Comparison of ENCODE assay signal across 12 cellular contexts in genomic region chr14:52270059-52270458, GRCh38. TPM values are rescaled to one million over a fixed set of nuclear protein-coding genes. Genes with fewer than 3 reads are reported as not detected.
A peak's percentile ranks its signal among the peaks of the same experiment; 100 is the strongest.
DNase-seq lines count a peak whose midpoint lies in the region; ATAC-seq and TF ChIP-seq lines count a peak whose summit lies in the region.
"Not testable (repeated sequence)": the region's sequence is repeated elsewhere in the genome, so short reads cannot be mapped to it uniquely, and the experiment has no call there.
"Had no signal": no experiment of that assay in that cellular context is flagged by ENCODE, and none has a peak within 500 bp of the region (broad histone marks: within the 10 kb centered on the region; RNA-seq: fewer than 3 reads in every experiment).

No MANE protein-coding gene starts in this region.

- TF ChIP-seq EP300 in transverse colon (IDR thresholded peaks at IDR 0.05; ENCODE audit: low read depth), result not testable (repeated sequence)

- WGBS in transverse colon (ENCODE audit: low coverage in 1 of 2), 2 donors, result 46% methylated on average over 10 of the region's 10 CpGs; no CpG with 5 or more reads in 1 of the 2 donors

- in situ Hi-C loops in transverse colon (cut with MboI; ENCODE audit: low pct_ligation_motif_present in 1 of 4, low pct_unique_long_range_greater_than_20kb in 1 of 4, low sequenced_read_pairs in 3 of 4), result loop anchor here in 3 of 4 donors (10.0 to 25.0 kb wide), 3 partner anchors 258 to 285 kb away; partner anchors contain the start of gene RTRAF (in 2 of the 3)

- H3K27ac Mint-ChIP-seq in CD8-positive, alpha-beta memory T cell, result peak overlapping the region in 7 of 8 donors; percentile 29 to 94 (median 91)
- H3K27ac Mint-ChIP-seq in activated T-cell treated with anti-CD3 and anti-CD28 coated beads, Interleukin-2, amount 50 U/mL, for 24 hours, result not testable (repeated sequence)

- POLR2A ChIA-PET in CD8-positive, alpha-beta memory T cell (lab: Charles Lee), result interaction anchor here (0.8 to 1.3 kb wide), 2 partner anchors 20 to 93 kb away, joined by 4 to 7 read pairs; no protein-coding TSS in a partner anchor

- not testable (repeated sequence) for H3K27me3 Mint-ChIP-seq in CD8-positive, alpha-beta memory T cell
- H3K27me3 Mint-ChIP-seq in activated T-cell treated with anti-CD3 and anti-CD28 coated beads, Interleukin-2, amount 50 U/mL, for 24 hours, result peaks cover 43% of the 10 kb centered on the region

- H3K4me3 ChIP-seq in CD8-positive, alpha-beta memory T cell (ENCODE audit: low read length), result peak overlapping the region; percentile 70
- H3K4me3 ChIP-seq in fibroblast of the aortic adventitia (ENCODE audit: low read depth, low read length), result not testable (repeated sequence)
- peak overlapping the region; percentile 71 for H3K4me3 ChIP-seq in left ventricle myocardium inferior
- H3K4me3 ChIP-seq in mucosa of rectum (ENCODE audit: low read length in 2 of 2), result peak overlapping the region; percentile 84 to 88
- H3K4me3 ChIP-seq in transverse colon, result peak overlapping the region in 3 of 4 donors; percentile 46 to 84 (median 58)

- not testable (repeated sequence) for H3K9me3 ChIP-seq in CD8-positive, alpha-beta memory T cell (ENCODE audit: low read length); left ventricle myocardium inferior (replicated peaks); mucosa of rectum (ENCODE audit: control insufficient read depth in 2 of 2, low read length in 2 of 2); transverse colon

- DNase-seq in CD8-positive, alpha-beta memory T cell; activated T-cell treated with anti-CD3 and anti-CD28 coated beads, Interleukin-2, amount 50 U/mL, for 24 hours; left ventricle myocardium inferior; sciatic nerve (ENCODE audit: low spot score); transverse colon: not testable (repeated sequence)
- peak; percentile 47 for DNase-seq in fibroblast of the aortic adventitia (ENCODE audit: low read depth)

- TF ChIP-seq CTCF in fibroblast of the aortic adventitia (IDR thresholded peaks at IDR 0.05; ENCODE audit: insufficient read depth, low read length); left ventricle myocardium inferior (IDR thresholded peaks at IDR 0.05; ENCODE audit: borderline replicate concordance); transverse colon (IDR thresholded peaks at IDR 0.05): not testable (repeated sequence)

- peaks cover 6 to 28% (median 9%) of the 10 kb centered on the region in 3 donors for H3K36me3 Mint-ChIP-seq in CD8-positive, alpha-beta memory T cell
- H3K36me3 Mint-ChIP-seq in activated T-cell treated with anti-CD3 and anti-CD28 coated beads, Interleukin-2, amount 50 U/mL, for 24 hours (ENCODE audit: low read depth), result not testable (repeated sequence)

- peaks cover 23% of the 10 kb centered on the region for H3K4me1 ChIP-seq in CD8-positive, alpha-beta memory T cell (ENCODE audit: insufficient read depth, low read length)
- H3K4me1 ChIP-seq in left ventricle myocardium inferior, result peaks cover 42% of the 10 kb centered on the region
- H3K4me1 ChIP-seq in mucosa of rectum (ENCODE audit: control insufficient read depth in 2 of 2, insufficient read depth in 2 of 2, low read length in 2 of 2), result peaks cover 4 to 10% of the 10 kb centered on the region in 2 donors
- H3K4me1 ChIP-seq in transverse colon, result peaks cover 0 to 43% (median 16%) of the 10 kb centered on the region in 4 donors

- ATAC-seq in sciatic nerve, result peak; percentile 74

- H3K9ac ChIP-seq in mucosa of rectum (ENCODE audit: low read depth in 1 of 2, low read length in 2 of 2), result peak overlapping the region; percentile 42 to 75

- H3K4me1 Mint-ChIP-seq in CD8-positive, alpha-beta memory T cell, result peaks cover 75 to 91% (median 89%) of the 10 kb centered on the region in 3 donors
- peaks cover 49% of the 10 kb centered on the region for H3K4me1 Mint-ChIP-seq in activated T-cell treated with anti-CD3 and anti-CD28 coated beads, Interleukin-2, amount 50 U/mL, for 24 hours (ENCODE audit: low read depth)

- peak overlapping the region; percentile 30 for H3K27ac ChIP-seq in CD8-positive, alpha-beta memory T cell (ENCODE audit: low read depth, low read length)
- H3K27ac ChIP-seq in left ventricle myocardium inferior (replicated peaks) (peak overlapping the region; percentile 80), transverse colon (peak overlapping the region; percentile 57 to 81 (median 71))
- not testable (repeated sequence) for H3K27ac ChIP-seq in mucosa of rectum (ENCODE audit: low read depth in 2 of 2, low read length in 2 of 2)

- not testable (repeated sequence) for H3K9me3 Mint-ChIP-seq in CD8-positive, alpha-beta memory T cell; activated T-cell treated with anti-CD3 and anti-CD28 coated beads, Interleukin-2, amount 50 U/mL, for 24 hours

- H3K36me3 ChIP-seq in CD8-positive, alpha-beta memory T cell (ENCODE audit: insufficient read depth, low read length); left ventricle myocardium inferior; mucosa of rectum (ENCODE audit: control insufficient read depth in 2 of 2, insufficient read depth in 2 of 2, low read length in 2 of 2); transverse colon: not testable (repeated sequence)

- CTCF ChIA-PET in CD8-positive, alpha-beta memory T cell (lab: Charles Lee), result interaction anchor here (0.8 to 1.3 kb wide), 3 partner anchors 44 to 279 kb away, joined by 3 to 4 read pairs (median 3); partner anchors contain the start of gene PTGER2

- TF ChIP-seq POLR2A in transverse colon (IDR thresholded peaks at IDR 0.05), result not testable (repeated sequence)

- intact Hi-C loops in left ventricle myocardium inferior (cut with micrococcal nuclease); sciatic nerve (cut with DNase I); transverse colon (cut with DNase I; ENCODE audit: low total_unique reads): not testable (repeated sequence)

- H3K4me3 Mint-ChIP-seq in CD8-positive, alpha-beta memory T cell, result peak overlapping the region; percentile 97 to 100 (median 99)
- peak overlapping the region; percentile 25 for H3K4me3 Mint-ChIP-seq in activated T-cell treated with anti-CD3 and anti-CD28 coated beads, Interleukin-2, amount 50 U/mL, for 24 hours

- H3K27me3 ChIP-seq in CD8-positive, alpha-beta memory T cell (ENCODE audit: insufficient read depth, low read length, poor library complexity, severe bottlenecking); mucosa of rectum (ENCODE audit: control insufficient read depth in 2 of 2, insufficient read depth in 2 of 2, low read length in 2 of 2): not testable (repeated sequence)
- H3K27me3 ChIP-seq in left ventricle myocardium inferior (ENCODE audit: low read depth) (peaks cover 42% of the 10 kb centered on the region), transverse colon (peaks cover 19% of the 10 kb centered on the region)

RNA-seq across cellular contexts. Expression of gene PTGDR, which starts 2.6 kb away (rescaled TPM):
- 1 to 10 TPM in 1 of 2 experiments, under 1 TPM in 1; 0.66 to 1.4 TPM for total RNA-seq in CD8-positive, alpha-beta memory T cell
- 50.8 TPM for polyA plus RNA-seq in CD8-positive, alpha-beta memory T cell
- 1.8 and 2.5 TPM in 2 replicates for total RNA-seq in fibroblast of the aortic adventitia (ENCODE audit: low replicate concordance)
- 1.3 TPM for total RNA-seq in left ventricle myocardium inferior
- total RNA-seq in sciatic nerve, result 4.2 TPM
- total RNA-seq in transverse colon, result 10 to 100 TPM; 12.3 to 30.1 (median 28.3) TPM
- total RNA-seq: GM12878, GM23248, H7, PC-9, RPMI7951 had no signal
- polyA plus RNA-seq: GM12878 had no signal

RNA-seq across cellular contexts. Expression of gene PTGER2, which starts 44.1 kb away (rescaled TPM):
- total RNA-seq in CD8-positive, alpha-beta memory T cell, result 10 to 100 TPM; 34.4 to 35.6 TPM
- polyA plus RNA-seq in CD8-positive, alpha-beta memory T cell, result 289 TPM
- total RNA-seq in fibroblast of the aortic adventitia (ENCODE audit: low replicate concordance) (1.6 and 50.1 TPM in 2 replicates), left ventricle myocardium inferior (0.60 TPM), sciatic nerve (8.5 TPM), transverse colon (1 to 10 TPM; 1.1 to 9.4 (median 4.9) TPM)
